Comparison of ENCODE assay signal across 8 cellular contexts in genomic region chr19:35247526-35248309, GRCh38.
DNase-seq lines count a peak whose midpoint lies in the region; ATAC-seq and TF ChIP-seq lines count a peak whose summit lies in the region.

No MANE protein-coding gene starts in this region.

- peaks cover 3% of the 10 kb centered on the region for H3K36me3 ChIP-seq in mucosa of stomach (ENCODE audit: control insufficient read depth, insufficient read depth, low read length)
- no peaks in the 10 kb centered on the region for H3K36me3 ChIP-seq in tibial artery

- peak overlapping the region; percentile 88 for H3K9ac ChIP-seq in mucosa of stomach (ENCODE audit: low read length)

- DNase-seq in D341Med (ENCODE audit: low spot score) = peak; percentile 62
- peak; percentile 95 for DNase-seq in LoVo (ENCODE audit: low spot score)
- peak; percentile 38 for DNase-seq in effector CD8-positive, alpha-beta T cell (lab: John Stamatoyannopoulos, UW)
- peak in 1 of 2 donors; percentile 66 for DNase-seq in tibial artery

- ATAC-seq in GM21447 (IDR thresholded peaks at IDR 0.05; ENCODE audit: unreplicated experiment) = peak; percentile 47
- peak; percentile 34 to 54 for ATAC-seq in activated CD4-positive, CD25-positive, alpha-beta regulatory T cell treated with anti-CD3 and anti-CD28 coated beads, Interleukin-2, amount 50 U/mL, for 24 hours
- ATAC-seq in GM21390 (IDR thresholded peaks at IDR 0.05; ENCODE audit: unreplicated experiment) = no peak

- H3K9me3 ChIP-seq in mucosa of stomach (ENCODE audit: control insufficient read depth, low read length) (no peaks in the 10 kb centered on the region), tibial artery (no peaks in the 10 kb centered on the region)

- H3K4me1 ChIP-seq in mucosa of stomach (ENCODE audit: control insufficient read depth, insufficient read depth, low read length) = peaks cover 24% of the 10 kb centered on the region
- H3K4me1 ChIP-seq in tibial artery = peaks cover 0 to 22% (median 15%) of the 10 kb centered on the region in 4 donors

- intact Hi-C loops in tibial artery (cut with DNase I; ENCODE audit: low total_unique reads) = no loop called here

- H3K27me3 ChIP-seq in mucosa of stomach (ENCODE audit: control insufficient read depth, insufficient read depth, low read length) = peaks cover 11% of the 10 kb centered on the region
- H3K27me3 ChIP-seq in tibial artery = peaks cover 0 to 37% of the 10 kb centered on the region in 2 donors

- H3K4me3 ChIP-seq in mucosa of stomach (ENCODE audit: low read length) = peak overlapping the region; percentile 89
- peak overlapping the region; percentile 42 to 52 for H3K4me3 ChIP-seq in tibial artery

- TF ChIP-seq CTCF in tibial artery (IDR thresholded peaks at IDR 0.05) = peak in 1 of 2 experiments; percentile 24

- H3K27ac ChIP-seq in tibial artery = peak overlapping the region; percentile 25 to 42
